1 cellular context compared by ENCODE assay signal in genomic region chr15:38672814-38673292, GRCh38.
TF ChIP-seq lines count a peak whose summit lies in the region.

No MANE protein-coding gene starts in this region.

TF ChIP-seq in H1, 55 proteins besides CTCF, POLR2A, EP300 and RAD21 (continued from another document):
- TF ChIP-seq CHD7 (IDR thresholded peaks at IDR 0.05; ENCODE audit: insufficient replicate concordance, low read length) (no peak), SIX5 (IDR thresholded peaks at IDR 0.05; ENCODE audit: low read depth, low read length) (no peak), RFX5 (IDR thresholded peaks at IDR 0.05; ENCODE audit: borderline replicate concordance, low read depth, low read length) (no peak), MAFK (IDR thresholded peaks at IDR 0.05; ENCODE audit: low read depth, low read length) (no peak), MAX (IDR thresholded peaks at IDR 0.05) (no peak), CHD1 (IDR thresholded peaks at IDR 0.05; ENCODE audit: low read depth, low read length) (no peak), CHD2 (IDR thresholded peaks at IDR 0.05; ENCODE audit: low read length) (no peak), SRF (IDR thresholded peaks at IDR 0.05; ENCODE audit: low read depth, low read length) (no peak), FOSL1 (IDR thresholded peaks at IDR 0.05; ENCODE audit: insufficient read depth, low read depth, low read length) (no peak), HDAC6 (IDR thresholded peaks at IDR 0.05; ENCODE audit: low read depth, low read length) (no peak), NRF1 (IDR thresholded peaks at IDR 0.05; ENCODE audit: low read depth, low read length) (no peak), HDAC2 (IDR thresholded peaks at IDR 0.05; ENCODE audit: borderline replicate concordance in 1 of 2, low read depth in 2 of 2, low read length in 2 of 2) (no peak), KDM1A (IDR thresholded peaks at IDR 0.05; ENCODE audit: borderline replicate concordance, low read length) (no peak), GABPA (IDR thresholded peaks at IDR 0.05; ENCODE audit: borderline replicate concordance, insufficient read depth, low read length) (no peak), ATF2 (IDR thresholded peaks at IDR 0.05; ENCODE audit: low read length) (no peak), PHF8 (conservative IDR thresholded peaks at IDR 0.05; ENCODE audit: low read depth, low read length) (no peak), SIN3A (conservative IDR thresholded peaks at IDR 0.05 in 1 of 2, IDR thresholded peaks at IDR 0.05 in 1 of 2; ENCODE audit: low read depth in 1 of 2, low read length in 2 of 2) (no peak)
